In the genomic region with DNA sequence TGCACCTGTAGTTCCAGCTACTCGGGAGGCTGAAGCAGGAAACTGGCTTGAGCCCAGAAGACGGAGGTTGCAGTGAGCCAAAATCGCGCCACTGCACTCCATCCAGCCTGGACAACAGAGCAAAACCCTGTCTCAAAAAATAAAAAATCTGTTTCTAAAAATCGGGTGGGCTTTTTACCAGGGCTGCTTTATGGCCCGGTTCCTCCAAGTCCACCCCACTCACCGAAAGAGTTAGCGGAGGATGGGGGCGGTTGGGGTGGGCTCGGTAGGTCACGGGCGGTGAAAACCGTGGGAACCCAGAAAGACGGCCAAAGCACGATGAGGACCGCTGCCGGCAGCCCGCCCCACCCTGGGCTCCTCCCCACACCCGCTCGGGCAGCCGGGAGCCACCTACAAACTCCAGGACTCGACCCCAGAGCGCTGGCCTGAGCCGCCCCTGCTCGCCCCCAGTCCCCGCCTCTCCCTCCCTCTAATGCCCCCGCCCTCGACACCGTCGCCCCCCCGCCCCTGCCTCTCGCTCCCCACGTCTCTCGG, we compare ENCODE assay signal across 8 cellular contexts. TPM values are rescaled to one million over a fixed set of nuclear protein-coding genes. Genes with fewer than 3 reads are reported as not detected.
DNase-seq lines count a peak whose midpoint lies in the region; ATAC-seq and TF ChIP-seq lines count a peak whose summit lies in the region.

No MANE protein-coding gene starts in this region.

- no peaks in the 10 kb centered on the region for H3K9me3 Mint-ChIP-seq in osteocyte (ENCODE audit: unreplicated experiment)

- no peaks in the 10 kb centered on the region for H3K27me3 ChIP-seq in BLaER1 treated with 17β-estradiol and CSF1 and Interleukin-3, amounts not matched to agents 10 nM and 100 nM
- H3K27me3 ChIP-seq in adipocyte (replicated peaks; ENCODE audit: control insufficient read depth, insufficient read depth, low read length): no peaks in the 10 kb centered on the region
- H3K27me3 ChIP-seq in heart right ventricle: no peaks in the 10 kb centered on the region

- TF ChIP-seq CTCF in heart right ventricle (IDR thresholded peaks at IDR 0.05): no peak
- TF ChIP-seq CTCF in osteocyte (IDR thresholded peaks at IDR 0.05): no peak

- H3K36me3 Mint-ChIP-seq in osteocyte (ENCODE audit: unreplicated experiment): peaks cover 11% of the 10 kb centered on the region

- peak overlapping the region in 10 of 11 experiments; percentile 23 to 71 (median 58); a peak in 17 of 22 replicates for H3K27ac ChIP-seq in BLaER1 treated with 17β-estradiol and CSF1 and Interleukin-3, amounts not matched to agents 10 nM and 100 nM
- peak overlapping the region; percentile 38 to 99 (median 87) for H3K27ac ChIP-seq in heart right ventricle

- WGBS in heart right ventricle, 2 donors: 1 to 2% methylated on average over 31 to 33 of the region's 34 CpGs

- H3K9ac ChIP-seq in BLaER1 treated with 17β-estradiol and CSF1 and Interleukin-3, amounts not matched to agents 10 nM and 100 nM: peak overlapping the region; percentile 51 to 79 (median 72); a peak in 19 of 22 replicates
- H3K9ac ChIP-seq in adipocyte (ENCODE audit: low read length): peak overlapping the region; percentile 73

- peaks cover 0 to 14% (median 4%) of the 10 kb centered on the region in 11 experiments; a peak in 12 of 22 replicates for H3K9me3 ChIP-seq in BLaER1 treated with 17β-estradiol and CSF1 and Interleukin-3, amounts not matched to agents 10 nM and 100 nM (replicated peaks in 1 of 11)
- H3K9me3 ChIP-seq in adipocyte (ENCODE audit: control insufficient read depth, low read length): no peaks in the 10 kb centered on the region
- H3K9me3 ChIP-seq in heart right ventricle: no peaks in the 10 kb centered on the region

- ATAC-seq in GM19372 (IDR thresholded peaks at IDR 0.05; ENCODE audit: low read depth, unreplicated experiment) (peak; percentile 26), heart right ventricle (peak; percentile 56 to 82 (median 72)), GM21390 (IDR thresholded peaks at IDR 0.05; ENCODE audit: unreplicated experiment) (no peak), GM21423 (IDR thresholded peaks at IDR 0.05; ENCODE audit: unreplicated experiment) (no peak)

- H3K4me1 Mint-ChIP-seq in osteocyte (ENCODE audit: unreplicated experiment): peaks cover 13% of the 10 kb centered on the region

- peak overlapping the region; percentile 80 for H3K4me3 Mint-ChIP-seq in osteocyte (ENCODE audit: unreplicated experiment)

- H3K4me2 ChIP-seq in BLaER1 treated with 17β-estradiol and CSF1 and Interleukin-3, amounts not matched to agents 10 nM and 100 nM: peak overlapping the region; percentile 87 to 96 (median 93)

- H3K4me1 ChIP-seq in BLaER1 treated with 17β-estradiol and CSF1 and Interleukin-3, amounts not matched to agents 10 nM and 100 nM: peaks cover 32 to 55% (median 40%) of the 10 kb centered on the region in 10 experiments
- H3K4me1 ChIP-seq in adipocyte (ENCODE audit: control insufficient read depth, insufficient read depth, low read length): peaks cover 27% of the 10 kb centered on the region
- H3K4me1 ChIP-seq in heart right ventricle: peaks cover 3 to 51% (median 33%) of the 10 kb centered on the region in 9 donors

- peaks cover 26 to 34% (median 29%) of the 10 kb centered on the region in 11 experiments for H3K36me3 ChIP-seq in BLaER1 treated with 17β-estradiol and CSF1 and Interleukin-3, amounts not matched to agents 10 nM and 100 nM
- H3K36me3 ChIP-seq in adipocyte (ENCODE audit: control insufficient read depth, insufficient read depth, low read length, severe bottlenecking): peaks cover 49% of the 10 kb centered on the region
- H3K36me3 ChIP-seq in heart right ventricle: peaks cover 0 to 63% (median 30%) of the 10 kb centered on the region in 9 donors

- H3K27ac Mint-ChIP-seq in osteocyte (ENCODE audit: unreplicated experiment): peak overlapping the region; percentile 67

- H3K27me3 Mint-ChIP-seq in osteocyte (ENCODE audit: unreplicated experiment): no peaks in the 10 kb centered on the region

- intact Hi-C loops in heart right ventricle (cut with DNase I): no loop called here

- H3K4me3 ChIP-seq in BLaER1 treated with 17β-estradiol and CSF1 and Interleukin-3, amounts not matched to agents 10 nM and 100 nM: peak overlapping the region; percentile 53 to 69 (median 60)
- H3K4me3 ChIP-seq in adipocyte (ENCODE audit: low read length) (peak overlapping the region; percentile 77), heart right ventricle (peak overlapping the region; percentile 45 to 84 (median 64))

- peaks cover 0 to 24% (median 0%) of the 10 kb centered on the region in 11 experiments; a peak in 7 of 22 replicates for H4K20me1 ChIP-seq in BLaER1 treated with 17β-estradiol and CSF1 and Interleukin-3, amounts not matched to agents 10 nM and 100 nM

- peak; percentile 94 for DNase-seq in NCI-H82 (lab: John Stamatoyannopoulos, UW)
- DNase-seq in adipocyte (ENCODE audit: low read depth): peak; percentile 57
- DNase-seq in heart right ventricle: peak; percentile 74 to 84
- DNase-seq in osteocyte (ENCODE audit: extremely low spot score, unreplicated experiment): no peak

RNA-seq across cellular contexts. Expression of a gene that starts 0.8 kb away (rescaled TPM):
- 10 to 100 TPM in 9 of 10 donors, 1 to 10 TPM in 1; 8.0 to 36.3 (median 20.7) TPM for total RNA-seq in heart right ventricle
- polyA plus RNA-seq in heart right ventricle: 10 to 100 TPM in 1 of 2 donors, 1 to 10 TPM in 1; 2.1 to 13.7 TPM
- 8.5 and 8.8 TPM in 2 replicates for total RNA-seq in osteocyte

RNA-seq across cellular contexts. Expression of a gene that starts 12.1 kb away (rescaled TPM):
- total RNA-seq in heart right ventricle (10 to 100 TPM; 64.5 to 88.4 (median 76.7) TPM), osteocyte (112 and 116 TPM in 2 replicates)
- polyA plus RNA-seq in heart right ventricle: 10 to 100 TPM; 48.7 to 49.8 TPM

Comparison
In these comparisons a context has a peak if more than half of its experiments do, and no peak if none do; other contexts are left out.
1. ATAC-seq: peak in GM19372 (single experiment) and heart right ventricle (8 of 8); none in GM21390 (single experiment) and GM21423 (single experiment).
2. Peak in every context shown above with its lines, with median percentiles within 50 percentile points of each other: H3K4me3 ChIP-seq.